ENCODE assay signal across 8 cellular contexts in genomic region chr1:52368383-52369172, GRCh38. TPM values are rescaled to one million over a fixed set of nuclear protein-coding genes. Genes with fewer than 3 reads are reported as not detected.
DNase-seq lines count a peak whose midpoint lies in the region; ATAC-seq and TF ChIP-seq lines count a peak whose summit lies in the region.

No MANE protein-coding gene starts in this region.

- POLR2A ChIA-PET in Panc1 (lab: Charles Lee) = interaction anchor here (0.6 to 0.7 kb wide), 2 partner anchors 257 to 274 kb away, joined by 8 to 14 read pairs; no protein-coding TSS in a partner anchor

- BruUV-seq in Panc1 (replicated peaks; lab: Mats Ljungman, UMichigan) = no TSS peak

- no peak for TF ChIP-seq EP300 in gastroesophageal sphincter (IDR thresholded peaks at IDR 0.05)

- H3K27ac ChIP-seq in C4-2B (peak overlapping the region; percentile 64), HUES48 (ENCODE audit: low read depth, low read length) (no peak overlapping the region), Panc1 (ENCODE audit: low read length) (peak overlapping the region; percentile 17), gastroesophageal sphincter (peak overlapping the region in 3 of 4 donors; percentile 43 to 62 (median 50))

- H3K36me3 Mint-ChIP-seq in type B pancreatic cell = no peaks in the 10 kb centered on the region

- H3K4me3 ChIP-seq in HUES48 (ENCODE audit: low read depth, low read length) (peak overlapping the region; percentile 63), Panc1 (ENCODE audit: low read depth in 2 of 2, low read length in 2 of 2) (peak overlapping the region; percentile 51 to 57), gastroesophageal sphincter (peak overlapping the region; percentile 25 to 49)

- ATAC-seq in Panc1 (peak; percentile 41), gastroesophageal sphincter (no peak)

- no peaks in the 10 kb centered on the region for H3K27me3 ChIP-seq in HUES48 (ENCODE audit: control insufficient read depth, insufficient read depth, low read length)
- H3K27me3 ChIP-seq in Panc1 (ENCODE audit: control insufficient read depth, insufficient read depth, low read length) = no peaks in the 10 kb centered on the region
- H3K27me3 ChIP-seq in gastroesophageal sphincter = no peaks in the 10 kb centered on the region

- in situ Hi-C loops in Panc1 (cut with HindIII; ENCODE audit: low pct_unique_long_range_greater_than_20kb, low sequenced_read_pairs) = no loop called here

- peaks cover 18% of the 10 kb centered on the region for H3K4me1 Mint-ChIP-seq in type B pancreatic cell (ENCODE audit: unreplicated experiment)

- no peak for TF ChIP-seq POLR2A in gastroesophageal sphincter (IDR thresholded peaks at IDR 0.05)

- peak overlapping the region; percentile 83 for H3K27ac Mint-ChIP-seq in type B pancreatic cell

- 0 to 5% methylated on average over 9 to 11 of the region's 51 CpGs for WGBS in gastroesophageal sphincter (ENCODE audit: low coverage in 1 of 2), 2 donors

- H3K27me3 Mint-ChIP-seq in type B pancreatic cell = no peaks in the 10 kb centered on the region

- no peaks in the 10 kb centered on the region for H3K9me3 Mint-ChIP-seq in type B pancreatic cell

- intact Hi-C loops in Panc1 (cut with micrococcal nuclease; ENCODE audit: unreplicated experiment) = no loop called here

- H3K4me1 ChIP-seq in HUES48 (ENCODE audit: control insufficient read depth, insufficient read depth, low read length) = peaks cover 11% of the 10 kb centered on the region; the same call in 1 of the 2 replicates
- peaks cover 18% of the 10 kb centered on the region for H3K4me1 ChIP-seq in Panc1 (ENCODE audit: control insufficient read depth, insufficient read depth, low read length)
- peaks cover 0 to 31% (median 14%) of the 10 kb centered on the region in 3 donors for H3K4me1 ChIP-seq in gastroesophageal sphincter

- no peak for DNase-seq in Panc1 (ENCODE audit: low read depth, low spot score)
- DNase-seq in activated naive CD4-positive, alpha-beta T cell (lab: John Stamatoyannopoulos, UW) = peak in 3 of 4 experiments; percentile 11 to 55 (median 19)
- peak in 39 of 56 donors; percentile 3 to 69 (median 35) for DNase-seq in nucleus accumbens (lab: John Stamatoyannopoulos, UW)
- no peak for DNase-seq in type B pancreatic cell (ENCODE audit: extremely low spot score, unreplicated experiment)
- DNase-seq in epidermal melanocyte (ENCODE audit: insufficient read length, low spot score) = no peak

- H3K9ac ChIP-seq in HUES48 (ENCODE audit: low read depth, low read length) = peak overlapping the region; percentile 22; the same call in 1 of the 2 replicates

- CTCF ChIA-PET in Panc1 (lab: Charles Lee) = interaction anchor here (0.7 to 1.0 kb wide), 4 partner anchors 9 to 226 kb away, joined by 3 to 4 read pairs (median 4); no protein-coding TSS in a partner anchor

- TF ChIP-seq CTCF in C4-2B (conservative IDR thresholded peaks at IDR 0.05) = peak; percentile 50
- TF ChIP-seq CTCF in Panc1 (IDR thresholded peaks at IDR 0.05) = no peak; the same call in 1 of the 2 replicates
- peak in 2 of 4 experiments; percentile 11 to 30 for TF ChIP-seq CTCF in gastroesophageal sphincter (IDR thresholded peaks at IDR 0.05)
- peak; percentile 36 for TF ChIP-seq CTCF in type B pancreatic cell (conservative IDR thresholded peaks at IDR 0.05)

- no peaks in the 10 kb centered on the region for H3K9me3 ChIP-seq in HUES48 (ENCODE audit: control insufficient read depth, insufficient read depth, low read length)
- no peaks in the 10 kb centered on the region for H3K9me3 ChIP-seq in Panc1 (ENCODE audit: control insufficient read depth, insufficient read depth, low read depth, low read length)
- no peaks in the 10 kb centered on the region for H3K9me3 ChIP-seq in gastroesophageal sphincter

- H3K36me3 ChIP-seq in HUES48 (ENCODE audit: control insufficient read depth, insufficient read depth, low read length) = peaks cover 31% of the 10 kb centered on the region
- H3K36me3 ChIP-seq in Panc1 (ENCODE audit: control insufficient read depth, insufficient read depth, low read length) = peaks cover 4% of the 10 kb centered on the region
- peaks cover 0 to 9% of the 10 kb centered on the region in 2 donors for H3K36me3 ChIP-seq in gastroesophageal sphincter

- peak overlapping the region; percentile 88 for H3K4me3 Mint-ChIP-seq in type B pancreatic cell

RNA-seq across cellular contexts. Expression of gene CC2D1B, which starts 2.6 kb away (rescaled TPM):
- total RNA-seq in Panc1 (2021; ENCODE audit: unreplicated experiment) (52.5 TPM), gastroesophageal sphincter (10 to 100 TPM; 13.6 to 30.0 (median 26.0) TPM), type B pancreatic cell (ENCODE audit: low replicate concordance) (33.7 and 35.9 TPM in 2 replicates)
- 38.1 TPM for polyA plus RNA-seq in Panc1 (2012; ENCODE audit: insufficient read length)

RNA-seq across cellular contexts. Expression of gene ORC1, which starts 35.6 kb away (rescaled TPM):
- 14.3 TPM for total RNA-seq in Panc1 (2021; ENCODE audit: unreplicated experiment)
- polyA plus RNA-seq in Panc1 (2012; ENCODE audit: insufficient read length) = 4.3 TPM
- under 1 TPM; 0.12 to 0.72 (median 0.57) TPM for total RNA-seq in gastroesophageal sphincter
- 6.5 and 14.8 TPM in 2 replicates for total RNA-seq in type B pancreatic cell (ENCODE audit: low replicate concordance)

RNA-seq across cellular contexts. Expression of gene PRPF38A, which starts 35.8 kb away (rescaled TPM):
- total RNA-seq in Panc1 (2021; ENCODE audit: unreplicated experiment) (41.6 TPM), gastroesophageal sphincter (10 to 100 TPM; 15.2 to 20.3 (median 19.5) TPM), type B pancreatic cell (ENCODE audit: low replicate concordance) (55.6 and 70.7 TPM in 2 replicates)
- 27.7 TPM for polyA plus RNA-seq in Panc1 (2012; ENCODE audit: insufficient read length)

Comparison
In these comparisons a context has a peak if more than half of its experiments do, and no peak if none do; other contexts are left out.
1. DNase-seq: peak in activated naive CD4-positive, alpha-beta T cell (3 of 4) and nucleus accumbens (39 of 56); none in Panc1 (single experiment), type B pancreatic cell (single experiment) and epidermal melanocyte (single experiment).
2. Peak in every context shown above with its lines, with median percentiles within 50 percentile points of each other: H3K4me3 ChIP-seq.